8 cellular contexts compared by ENCODE assay signal in genomic region chr2:120012771-120013568, GRCh38. TPM values are rescaled to one million over a fixed set of nuclear protein-coding genes. Genes with fewer than 3 reads are reported as not detected.
DNase-seq lines count a peak whose midpoint lies in the region; ATAC-seq and TF ChIP-seq lines count a peak whose summit lies in the region.

Gene EPB41L5 (plus strand): TSS chr2:120013077. CDS start chr2:120019085, 6,008 bp downstream.

- 0 to 1% methylated on average over 56 to 70 of the region's 102 CpGs for WGBS in lower leg skin, 2 donors

- H3K4me3 ChIP-seq in BJ (ENCODE audit: low read depth, low read length): peak within 1 kb of the TSS; percentile 72
- peak within 1 kb of the TSS; percentile 88 for H3K4me3 ChIP-seq in lower leg skin (ENCODE audit: low read depth, poor library complexity, severe bottlenecking)

- no peaks in the 10 kb centered on the region for H3K27me3 ChIP-seq in BJ (ENCODE audit: control insufficient read depth, insufficient read depth, low read length)

- CTCF ChIA-PET in BJ (lab: Yijun Ruan, JAX): interaction anchor here (0.5 kb wide), 1 partner anchor 45 kb away, joined by 4 read pairs; no protein-coding TSS in a partner anchor

- TF ChIP-seq POLR2A in lower leg skin (IDR thresholded peaks at IDR 0.05): no peak

- TF ChIP-seq CTCF in BJ (IDR thresholded peaks at IDR 0.05; ENCODE audit: insufficient read depth, low read depth, low read length) (no peak; the same call in 1 of the 2 replicates), lower leg skin (IDR thresholded peaks at IDR 0.05) (peak in 1 of 3 donors; percentile 6)

- POLR2A ChIA-PET in BJ (lab: Charles Lee): interaction anchor here (0.6 kb wide), 1 partner anchor 19 kb away, joined by 3 read pairs; no protein-coding TSS in a partner anchor

- DNase-seq in BJ (ENCODE audit: low read depth) (peak; percentile 55), GM19240 (ENCODE audit: insufficient read length, low spot score) (peak; percentile 67), NCI-H524 treated with DMSO at 0.1 percent for 48 hours (lab: John Stamatoyannopoulos, UW) (peak; percentile 89), dermis microvascular lymphatic vessel endothelial cell (ENCODE audit: low read depth in 2 of 2) (peak; percentile 68 to 93), lower leg skin (ENCODE audit: low spot score in 2 of 2) (peak; percentile 85 to 97)
- peak; percentile 50 to 73 for DNase-seq in activated CD4-positive, alpha-beta T cell treated with anti-CD3 and anti-CD28 coated beads, Interleukin-2, amount 50 U/mL, for 24 hours (ENCODE audit: low read depth in 1 of 2, low spot score in 1 of 2)
- DNase-seq in stimulated activated CD4-positive, alpha-beta T cell treated with anti-CD3 and anti-CD28 coated beads, Interleukin-4, amount 100 ng/mL, for 4 hours: peak; percentile 72 to 76

- H3K36me3 ChIP-seq in BJ (ENCODE audit: control insufficient read depth, insufficient read depth, low read length): no peaks in the 10 kb centered on the region

- intact Hi-C loops in lower leg skin (cut with DNase I; ENCODE audit: low total_unique reads): no loop called here

- peak; percentile 86 for ATAC-seq in HG03457 (IDR thresholded peaks at IDR 0.05; ENCODE audit: unreplicated experiment)

RNA-seq across cellular contexts. Expression of gene EPB41L5, which starts in this region (rescaled TPM):
- polyA plus RNA-seq in BJ (2011; rRNA removed): 4.4 and 7.5 TPM in 2 replicates
- 4.0 and 4.3 TPM in 2 replicates for polyA minus RNA-seq in BJ (2011; rRNA and poly(A)+ RNA removed)
- total RNA-seq in dermis microvascular lymphatic vessel endothelial cell: 13.2 and 22.5 TPM in 2 replicates
- total RNA-seq in lower leg skin: 10 to 100 TPM; 12.4 to 25.4 (median 23.0) TPM

Comparison
In these comparisons a context has a peak if more than half of its experiments do, and no peak if none do; other contexts are left out.
1. Peak in every context shown above with its lines: DNase-seq, ATAC-seq and H3K4me3 ChIP-seq.